In genomic region chr15:44690253-44690652, GRCh38 we compare ENCODE assay signal across 8 cellular contexts. TPM values are rescaled to one million over a fixed set of nuclear protein-coding genes. Genes with fewer than 3 reads are reported as not detected.
DNase-seq lines count a peak whose midpoint lies in the region; ATAC-seq lines count a peak whose summit lies in the region.
"Not testable (repeated sequence)": the region's sequence is repeated elsewhere in the genome, so short reads cannot be mapped to it uniquely, and the experiment has no call there.
"Had no signal": no experiment of that assay in that cellular context is flagged by ENCODE, and none has a peak within 500 bp of the region (broad histone marks: within the 10 kb centered on the region; RNA-seq: fewer than 3 reads in every experiment).

No MANE protein-coding gene starts in this region.

- not testable (repeated sequence) for H3K27me3 ChIP-seq in CD4-positive, alpha-beta memory T cell (ENCODE audit: insufficient read depth, low read length)

- not testable (repeated sequence) for H3K36me3 ChIP-seq in CD4-positive, alpha-beta memory T cell (ENCODE audit: insufficient read depth, low read length)

- H3K9me3 ChIP-seq in CD4-positive, alpha-beta memory T cell (ENCODE audit: control insufficient read depth in 1 of 2, low read length in 2 of 2) = not testable (repeated sequence)

- peaks cover 23% of the 10 kb centered on the region in 2 donors for H3K36me3 Mint-ChIP-seq in CD4-positive, alpha-beta memory T cell
- peaks cover 32% of the 10 kb centered on the region for H3K36me3 Mint-ChIP-seq in T-cell
- peaks cover 42% of the 10 kb centered on the region for H3K36me3 Mint-ChIP-seq in activated CD4-positive, alpha-beta T cell treated with anti-CD3 and anti-CD28 coated beads, Interleukin-2, amount 10 ng/mL, durations not matched to agents 7 days and 5 days (ENCODE audit: low read depth)
- peaks cover 33% of the 10 kb centered on the region for H3K36me3 Mint-ChIP-seq in activated CD8-positive, alpha-beta memory T cell treated with anti-CD3 and anti-CD28 coated beads, Interleukin-2, amount 10 ng/mL, durations not matched to agents 7 days and 5 days
- peaks cover 40% of the 10 kb centered on the region for H3K36me3 Mint-ChIP-seq in activated naive CD4-positive, alpha-beta T cell treated with anti-CD3 and anti-CD28 coated beads, Interleukin-2, amount 10 ng/mL, durations not matched to agents 7 days and 5 days
- not testable (repeated sequence) for H3K36me3 Mint-ChIP-seq in central memory CD8-positive, alpha-beta T cell (ENCODE audit: insufficient read depth); stimulated activated effector memory CD8-positive, alpha-beta T cell treated with anti-CD3 and anti-CD28 coated beads, Interleukin-12 subunit alpha, Interleukin-12 subunit beta, amount 100 ng/mL, for 72 hours

- peak overlapping the region in 3 of 8 donors; percentile 21 to 31 (median 25) for H3K4me3 Mint-ChIP-seq in CD4-positive, alpha-beta memory T cell
- H3K4me3 Mint-ChIP-seq in T-cell; activated CD4-positive, alpha-beta T cell treated with anti-CD3 and anti-CD28 coated beads, Interleukin-2, amount 10 ng/mL, durations not matched to agents 7 days and 5 days; activated CD8-positive, alpha-beta memory T cell treated with anti-CD3 and anti-CD28 coated beads, Interleukin-2, amount 10 ng/mL, durations not matched to agents 7 days and 5 days; activated naive CD4-positive, alpha-beta T cell treated with anti-CD3 and anti-CD28 coated beads, Interleukin-2, amount 10 ng/mL, durations not matched to agents 7 days and 5 days; central memory CD8-positive, alpha-beta T cell; stimulated activated effector memory CD8-positive, alpha-beta T cell treated with anti-CD3 and anti-CD28 coated beads, Interleukin-12 subunit alpha, Interleukin-12 subunit beta, amount 100 ng/mL, for 72 hours: not testable (repeated sequence)

- H3K27ac ChIP-seq in CD4-positive, alpha-beta memory T cell (ENCODE audit: low read depth, low read length) = not testable (repeated sequence)

- intact Hi-C loops in CD4-positive, alpha-beta memory T cell (cut with micrococcal nuclease) = loop anchor here (2.0 kb wide), 2 partner anchors 13 to 21 kb away; partner anchors contain the start of genes B2M and PATL2

- POLR2A ChIA-PET in CD4-positive, alpha-beta memory T cell (lab: Charles Lee; ENCODE audit: partially characterized antibody) = interaction anchor here (0.6 to 51.9 kb wide), 8 partner anchors 8 to 78 kb away, joined by 3 to 5737 read pairs (median 16); partner anchors contain the start of genes B2M, PATL2, SPG11 and TRIM69
- POLR2A ChIA-PET in T-cell (lab: Charles Lee) = interaction anchor here (0.6 to 1.4 kb wide), 7 partner anchors 13 to 201 kb away, joined by 3 to 8 read pairs (median 5); partner anchors contain the start of gene PATL2 (in 1 of the 2)
- POLR2A ChIA-PET in activated CD4-positive, alpha-beta T cell treated with anti-CD3 and anti-CD28 coated beads, Interleukin-2, amount 10 ng/mL, durations not matched to agents 7 days and 5 days (lab: Charles Lee) = not testable (repeated sequence)

- peak overlapping the region; percentile 18 to 83 (median 68) for H3K27ac Mint-ChIP-seq in CD4-positive, alpha-beta memory T cell
- peak overlapping the region; percentile 78 to 82 for H3K27ac Mint-ChIP-seq in T-cell
- peak overlapping the region; percentile 82 for H3K27ac Mint-ChIP-seq in activated CD4-positive, alpha-beta T cell treated with anti-CD3 and anti-CD28 coated beads, Interleukin-2, amount 10 ng/mL, durations not matched to agents 7 days and 5 days
- H3K27ac Mint-ChIP-seq in activated CD8-positive, alpha-beta memory T cell treated with anti-CD3 and anti-CD28 coated beads, Interleukin-2, amount 10 ng/mL, durations not matched to agents 7 days and 5 days = peak overlapping the region; percentile 64
- H3K27ac Mint-ChIP-seq in activated naive CD4-positive, alpha-beta T cell treated with anti-CD3 and anti-CD28 coated beads, Interleukin-2, amount 10 ng/mL, durations not matched to agents 7 days and 5 days = peak overlapping the region; percentile 74
- not testable (repeated sequence) for H3K27ac Mint-ChIP-seq in central memory CD8-positive, alpha-beta T cell (ENCODE audit: low read depth)
- H3K27ac Mint-ChIP-seq in stimulated activated effector memory CD8-positive, alpha-beta T cell treated with anti-CD3 and anti-CD28 coated beads, Interleukin-12 subunit alpha, Interleukin-12 subunit beta, amount 100 ng/mL, for 72 hours = peak overlapping the region; percentile 63

- peaks cover 19% of the 10 kb centered on the region for H3K4me1 ChIP-seq in CD4-positive, alpha-beta memory T cell (ENCODE audit: insufficient read depth, low read length)

- peak; percentile 50 to 93 (median 75) for ATAC-seq in T-cell (replicated peaks in 1 of 4)
- ATAC-seq in activated CD8-positive, alpha-beta memory T cell treated with anti-CD3 and anti-CD28 coated beads, Interleukin-2, amount 10 ng/mL, durations not matched to agents 7 days and 5 days = peak; percentile 80
- peak; percentile 67 for ATAC-seq in central memory CD8-positive, alpha-beta T cell (replicated peaks; ENCODE audit: extremely low read depth, poor library complexity, severe bottlenecking)
- peak; percentile 55 for ATAC-seq in stimulated activated effector memory CD8-positive, alpha-beta T cell treated with anti-CD3 and anti-CD28 coated beads, Interleukin-12 subunit alpha, Interleukin-12 subunit beta, amount 100 ng/mL, for 72 hours

- H3K4me3 ChIP-seq in CD4-positive, alpha-beta memory T cell (ENCODE audit: low read length in 2 of 2) = not testable (repeated sequence)

- CTCF ChIA-PET in CD4-positive, alpha-beta memory T cell (lab: Charles Lee; ENCODE audit: partially characterized antibody) = interaction anchor here (0.9 to 4.4 kb wide), 6 partner anchors 13 to 47 kb away, joined by 5 to 41 read pairs (median 6); partner anchors contain the start of genes B2M, PATL2, SPG11 and TRIM69
- CTCF ChIA-PET in T-cell (lab: Charles Lee) = interaction anchor here in 1 of 2 donors (0.6 to 1.2 kb wide), 7 partner anchors 13 to 266 kb away, joined by 3 to 10 read pairs (median 4); partner anchors contain the start of gene SPG11
- CTCF ChIA-PET in activated CD4-positive, alpha-beta T cell treated with anti-CD3 and anti-CD28 coated beads, Interleukin-2, amount 10 ng/mL, durations not matched to agents 7 days and 5 days (lab: Charles Lee) = interaction anchor here (0.6 to 2.1 kb wide), 7 partner anchors 8 to 57 kb away, joined by 3 to 9 read pairs (median 5); partner anchors contain the start of genes PATL2 and SPG11
- CTCF ChIA-PET in activated CD8-positive, alpha-beta memory T cell treated with anti-CD3 and anti-CD28 coated beads, Interleukin-2, amount 10 ng/mL, durations not matched to agents 7 days and 5 days (lab: Charles Lee) = interaction anchor here (0.7 to 2.2 kb wide), 9 partner anchors 9 to 67 kb away, joined by 3 to 8 read pairs (median 4); partner anchors contain the start of genes B2M and PATL2
- CTCF ChIA-PET in activated naive CD4-positive, alpha-beta T cell treated with anti-CD3 and anti-CD28 coated beads, Interleukin-2, amount 10 ng/mL, durations not matched to agents 7 days and 5 days (lab: Charles Lee) = interaction anchor here (1.9 kb wide), 1 partner anchor 8 kb away, joined by 4 read pairs; no protein-coding TSS in a partner anchor

- peak; percentile 25 to 44 (median 39) for DNase-seq in CD4-positive, alpha-beta memory T cell
- DNase-seq in T-cell = peak in 4 of 34 experiments; percentile 14 to 50 (median 29)
- peak; percentile 52 for DNase-seq in activated CD4-positive, alpha-beta T cell treated with anti-CD3 and anti-CD28 coated beads, Interleukin-2, amount 10 ng/mL, durations not matched to agents 7 days and 5 days
- peak; percentile 76 for DNase-seq in activated CD8-positive, alpha-beta memory T cell treated with anti-CD3 and anti-CD28 coated beads, Interleukin-2, amount 10 ng/mL, durations not matched to agents 7 days and 5 days
- peak; percentile 63 for DNase-seq in activated naive CD4-positive, alpha-beta T cell treated with anti-CD3 and anti-CD28 coated beads, Interleukin-2, amount 10 ng/mL, durations not matched to agents 7 days and 5 days
- not testable (repeated sequence) for DNase-seq in central memory CD8-positive, alpha-beta T cell (ENCODE audit: low spot score in 2 of 2); stimulated activated effector memory CD8-positive, alpha-beta T cell treated with anti-CD3 and anti-CD28 coated beads, Interleukin-12 subunit alpha, Interleukin-12 subunit beta, amount 100 ng/mL, for 72 hours (ENCODE audit: low spot score in 2 of 2)

- H3K9me3 Mint-ChIP-seq in CD4-positive, alpha-beta memory T cell = peaks cover 0 to 42% (median 36%) of the 10 kb centered on the region in 8 donors
- H3K9me3 Mint-ChIP-seq in T-cell = peaks cover 14 to 32% (median 14%) of the 10 kb centered on the region in 3 donors
- peaks cover 35% of the 10 kb centered on the region for H3K9me3 Mint-ChIP-seq in activated CD4-positive, alpha-beta T cell treated with anti-CD3 and anti-CD28 coated beads, Interleukin-2, amount 10 ng/mL, durations not matched to agents 7 days and 5 days
- H3K9me3 Mint-ChIP-seq in activated CD8-positive, alpha-beta memory T cell treated with anti-CD3 and anti-CD28 coated beads, Interleukin-2, amount 10 ng/mL, durations not matched to agents 7 days and 5 days (ENCODE audit: low read depth); stimulated activated effector memory CD8-positive, alpha-beta T cell treated with anti-CD3 and anti-CD28 coated beads, Interleukin-12 subunit alpha, Interleukin-12 subunit beta, amount 100 ng/mL, for 72 hours: not testable (repeated sequence)
- H3K9me3 Mint-ChIP-seq in activated naive CD4-positive, alpha-beta T cell treated with anti-CD3 and anti-CD28 coated beads, Interleukin-2, amount 10 ng/mL, durations not matched to agents 7 days and 5 days = peaks cover 38% of the 10 kb centered on the region
- peaks cover 19% of the 10 kb centered on the region for H3K9me3 Mint-ChIP-seq in central memory CD8-positive, alpha-beta T cell

- not testable (repeated sequence) for H3K27me3 Mint-ChIP-seq in CD4-positive, alpha-beta memory T cell; T-cell; activated CD4-positive, alpha-beta T cell treated with anti-CD3 and anti-CD28 coated beads, Interleukin-2, amount 10 ng/mL, durations not matched to agents 7 days and 5 days; activated CD8-positive, alpha-beta memory T cell treated with anti-CD3 and anti-CD28 coated beads, Interleukin-2, amount 10 ng/mL, durations not matched to agents 7 days and 5 days; activated naive CD4-positive, alpha-beta T cell treated with anti-CD3 and anti-CD28 coated beads, Interleukin-2, amount 10 ng/mL, durations not matched to agents 7 days and 5 days; central memory CD8-positive, alpha-beta T cell

- peaks cover 26 to 50% (median 43%) of the 10 kb centered on the region in 4 donors for H3K4me1 Mint-ChIP-seq in CD4-positive, alpha-beta memory T cell
- peaks cover 39 to 64% (median 60%) of the 10 kb centered on the region in 3 donors for H3K4me1 Mint-ChIP-seq in T-cell
- H3K4me1 Mint-ChIP-seq in activated CD4-positive, alpha-beta T cell treated with anti-CD3 and anti-CD28 coated beads, Interleukin-2, amount 10 ng/mL, durations not matched to agents 7 days and 5 days = peaks cover 58% of the 10 kb centered on the region
- H3K4me1 Mint-ChIP-seq in activated CD8-positive, alpha-beta memory T cell treated with anti-CD3 and anti-CD28 coated beads, Interleukin-2, amount 10 ng/mL, durations not matched to agents 7 days and 5 days = peaks cover 43% of the 10 kb centered on the region
- H3K4me1 Mint-ChIP-seq in activated naive CD4-positive, alpha-beta T cell treated with anti-CD3 and anti-CD28 coated beads, Interleukin-2, amount 10 ng/mL, durations not matched to agents 7 days and 5 days = peaks cover 53% of the 10 kb centered on the region
- peaks cover 40% of the 10 kb centered on the region for H3K4me1 Mint-ChIP-seq in central memory CD8-positive, alpha-beta T cell
- H3K4me1 Mint-ChIP-seq in stimulated activated effector memory CD8-positive, alpha-beta T cell treated with anti-CD3 and anti-CD28 coated beads, Interleukin-12 subunit alpha, Interleukin-12 subunit beta, amount 100 ng/mL, for 72 hours = peaks cover 30% of the 10 kb centered on the region

RNA-seq across cellular contexts. Expression of gene PATL2, which starts 20.9 kb away (rescaled TPM):
- total RNA-seq in CD4-positive, alpha-beta memory T cell = 10 to 100 TPM; 62.1 to 62.8 TPM
- 1 to 10 TPM; 5.7 to 7.5 TPM for polyA plus RNA-seq in CD4-positive, alpha-beta memory T cell
- total RNA-seq in T-cell = 10 to 100 TPM; 43.5 to 69.7 (median 48.5) TPM
- total RNA-seq in activated CD4-positive, alpha-beta T cell treated with anti-CD3 and anti-CD28 coated beads, Interleukin-2, amount 10 ng/mL, durations not matched to agents 7 days and 5 days = 10 to 100 TPM; 15.9 to 20.5 TPM
- total RNA-seq in activated CD8-positive, alpha-beta memory T cell treated with anti-CD3 and anti-CD28 coated beads, Interleukin-2, amount 10 ng/mL, durations not matched to agents 7 days and 5 days = 10 to 100 TPM; 17.2 to 38.4 TPM
- total RNA-seq: G401 had no signal

RNA-seq across cellular contexts. Expression of gene B2M, which starts 21.1 kb away (rescaled TPM):
- total RNA-seq in CD4-positive, alpha-beta memory T cell = 1,000 to 10,000 TPM; 7,421 to 7,929 TPM
- polyA plus RNA-seq in CD4-positive, alpha-beta memory T cell = over 10,000 TPM; 34,708 to 62,423 TPM
- 1,000 to 10,000 TPM; 5,457 to 6,662 (median 6,121) TPM for total RNA-seq in T-cell
- over 10,000 TPM in 1 of 2 experiments, 1,000 to 10,000 TPM in 1; 9,253 to 11,726 TPM for total RNA-seq in activated CD4-positive, alpha-beta T cell treated with anti-CD3 and anti-CD28 coated beads, Interleukin-2, amount 10 ng/mL, durations not matched to agents 7 days and 5 days
- 1,000 to 10,000 TPM; 6,920 to 7,161 TPM for total RNA-seq in activated CD8-positive, alpha-beta memory T cell treated with anti-CD3 and anti-CD28 coated beads, Interleukin-2, amount 10 ng/mL, durations not matched to agents 7 days and 5 days

RNA-seq across cellular contexts. Expression of gene SPG11, which starts 26.8 kb away (rescaled TPM):
- 100 to 1,000 TPM; 112 to 121 TPM for total RNA-seq in CD4-positive, alpha-beta memory T cell
- polyA plus RNA-seq in CD4-positive, alpha-beta memory T cell = 10 to 100 TPM; 12.2 to 26.8 TPM
- 100 to 1,000 TPM; 108 to 124 (median 118) TPM for total RNA-seq in T-cell
- 10 to 100 TPM; 69.2 to 77.6 TPM for total RNA-seq in activated CD4-positive, alpha-beta T cell treated with anti-CD3 and anti-CD28 coated beads, Interleukin-2, amount 10 ng/mL, durations not matched to agents 7 days and 5 days
- total RNA-seq in activated CD8-positive, alpha-beta memory T cell treated with anti-CD3 and anti-CD28 coated beads, Interleukin-2, amount 10 ng/mL, durations not matched to agents 7 days and 5 days = 10 to 100 TPM; 76.7 to 95.8 TPM

RNA-seq across cellular contexts. Expression of gene TRIM69, which starts 46.1 kb away (rescaled TPM):
- 10 to 100 TPM; 38.1 to 40.7 TPM for total RNA-seq in CD4-positive, alpha-beta memory T cell
- polyA plus RNA-seq in CD4-positive, alpha-beta memory T cell = 10 to 100 TPM; 25.8 to 42.0 TPM
- total RNA-seq in T-cell = 10 to 100 TPM; 21.5 to 56.9 (median 42.9) TPM
- total RNA-seq in activated CD4-positive, alpha-beta T cell treated with anti-CD3 and anti-CD28 coated beads, Interleukin-2, amount 10 ng/mL, durations not matched to agents 7 days and 5 days = 10 to 100 TPM; 67.9 to 70.2 TPM
- total RNA-seq in activated CD8-positive, alpha-beta memory T cell treated with anti-CD3 and anti-CD28 coated beads, Interleukin-2, amount 10 ng/mL, durations not matched to agents 7 days and 5 days = 10 to 100 TPM; 79.1 to 79.4 TPM
